Comparison of ENCODE assay signal across 1 cellular context in genomic region chr18:49074505-49074904, GRCh38.
TF ChIP-seq lines count a peak whose summit lies in the region.

No MANE protein-coding gene starts in this region.

TF ChIP-seq in IMR-90, 13 proteins besides CTCF, POLR2A, EP300 and RAD21:
- TF ChIP-seq MAZ (IDR thresholded peaks at IDR 0.05; ENCODE audit: borderline replicate concordance, low read depth, low read length) (no peak), BHLHE40 (IDR thresholded peaks at IDR 0.05; ENCODE audit: low read depth, low read length) (no peak), MAFK (IDR thresholded peaks at IDR 0.05; ENCODE audit: low read depth, low read length) (no peak), RCOR1 (IDR thresholded peaks at IDR 0.05; ENCODE audit: insufficient replicate concordance, low read length) (no peak), NFE2L2 (IDR thresholded peaks at IDR 0.05; ENCODE audit: low read depth, low read length) (no peak), FOS (IDR thresholded peaks at IDR 0.05; ENCODE audit: low read depth, low read length) (no peak), USF2 (IDR thresholded peaks at IDR 0.05; ENCODE audit: low read depth, low read length) (no peak), ELK1 (IDR thresholded peaks at IDR 0.05; ENCODE audit: borderline replicate concordance, low read depth, low read length) (no peak), MXI1 (IDR thresholded peaks at IDR 0.05; ENCODE audit: borderline replicate concordance, low read depth, low read length) (no peak), SMC3 (IDR thresholded peaks at IDR 0.05; ENCODE audit: low read depth, low read length) (no peak)
